In the genomic region with DNA sequence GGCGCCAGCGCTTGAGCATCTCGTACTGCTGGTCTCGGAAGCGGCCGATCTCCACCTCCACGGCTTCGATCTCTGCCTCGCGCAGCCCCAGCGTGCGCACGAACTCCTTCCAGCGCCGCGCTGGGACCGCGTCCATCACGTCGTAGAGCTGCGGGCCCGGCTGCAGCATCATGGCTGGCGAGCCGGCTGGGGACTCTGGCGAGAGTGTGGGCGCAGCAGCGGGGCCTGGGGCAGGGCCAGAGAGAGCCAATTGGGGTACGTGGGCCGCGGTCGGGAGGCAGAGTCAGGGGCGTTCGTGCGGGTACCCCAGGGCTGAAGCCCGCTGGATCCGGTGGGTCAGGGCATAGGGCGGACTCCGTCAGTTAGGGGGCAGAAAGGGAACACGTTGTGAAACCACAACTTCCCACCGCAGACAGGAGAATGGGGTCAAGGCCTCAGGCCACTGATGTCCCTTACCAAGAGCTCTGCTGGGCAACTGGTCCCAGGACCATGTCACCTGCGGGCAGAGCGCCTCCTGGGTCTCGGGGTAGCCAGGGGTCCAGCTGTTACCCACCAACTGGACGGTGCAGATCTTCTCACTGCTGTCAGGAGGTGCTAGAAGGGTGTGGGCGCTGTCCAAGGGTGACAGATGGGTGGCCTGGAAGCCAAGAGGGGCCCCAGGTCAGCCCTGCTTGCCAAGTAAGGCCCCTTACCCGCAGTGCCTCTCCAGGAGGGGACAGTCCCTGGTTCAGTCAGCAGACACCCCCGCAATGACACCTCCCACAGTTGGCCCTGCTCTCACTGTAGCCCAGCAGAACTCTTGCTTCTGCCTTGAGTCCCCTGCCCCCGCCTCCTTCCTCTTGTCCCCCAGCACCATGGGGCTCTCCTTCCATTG, we compare ENCODE assay signal across 17 cellular contexts. TPM values are rescaled to one million over a fixed set of nuclear protein-coding genes. Genes with fewer than 3 reads are reported as not detected.
DNase-seq lines count a peak whose midpoint lies in the region; ATAC-seq, FAIRE-seq and TF ChIP-seq lines count a peak whose summit lies in the region.
"Had no signal": no experiment of that assay in that cellular context is flagged by ENCODE, and none has a peak within 500 bp of the region (broad histone marks: within the 10 kb centered on the region; RNA-seq: fewer than 3 reads in every experiment).

No MANE protein-coding gene starts in this region.

- intact Hi-C loops in activated CD8-positive, alpha-beta T cell treated with anti-CD3 and anti-CD28 coated beads for 36 hours (cut with micrococcal nuclease): no loop called here

- no peaks in the 10 kb centered on the region for H3K79me1 ChIP-seq in H1 (ENCODE audit: low read depth, low read length)

- no peak overlapping the region for H3K56ac ChIP-seq in H1 (replicated peaks; ENCODE audit: insufficient read length, low read depth, low read length)

- H3K4ac ChIP-seq in H1 (replicated peaks; ENCODE audit: insufficient read length, low read depth, low read length): no peak overlapping the region

- H3K9ac ChIP-seq in H1 (replicated peaks in 1 of 4; ENCODE audit: extremely low read depth in 1 of 4, low read depth in 3 of 4, low read length in 3 of 4) (no peak overlapping the region), MM.1S (ENCODE audit: low read length) (no peak overlapping the region)
- H3K9ac ChIP-seq: neural progenitor cell had no signal

- peaks cover 0 to 6% (median 3%) of the 10 kb centered on the region in 4 experiments; a peak in 1 of 8 replicates for H3K36me3 ChIP-seq in H1 (ENCODE audit: control insufficient read depth in 2 of 4, insufficient read depth in 4 of 4, low read length in 3 of 4)
- H3K36me3 ChIP-seq in MM.1S (replicated peaks; ENCODE audit: insufficient read depth, low read length): no peaks in the 10 kb centered on the region
- H3K36me3 ChIP-seq: neural progenitor cell had no signal

- ATAC-seq in activated CD8-positive, alpha-beta T cell treated with anti-CD3 and anti-CD28 coated beads for 36 hours: no peak
- no peak for ATAC-seq in stimulated activated naive B cell treated with anti-CD40 and anti-IgM and Interleukin-4, amounts not matched to agents 10 μg/mL and 1 μg/mL and 100 μg/mL, for 72 hours (replicated peaks)

- peaks cover 49% of the 10 kb centered on the region for H3K4me1 Mint-ChIP-seq in activated CD8-positive, alpha-beta T cell treated with anti-CD3 and anti-CD28 coated beads for 36 hours (ENCODE audit: low read depth)
- H3K4me1 Mint-ChIP-seq in stimulated activated naive B cell treated with anti-CD40 and anti-IgM and Interleukin-4, amounts not matched to agents 10 μg/mL and 1 μg/mL and 100 μg/mL, for 72 hours: peaks cover 10 to 16% of the 10 kb centered on the region in 2 donors

- no peak for TF ChIP-seq CTCF in activated CD8-positive, alpha-beta T cell treated with anti-CD3 and anti-CD28 coated beads for 36 hours (IDR thresholded peaks at IDR 0.05)
- no peak for TF ChIP-seq CTCF in H1 (IDR thresholded peaks at IDR 0.05; ENCODE audit: control extremely low read depth in 1 of 3, insufficient read depth in 1 of 3, low read depth in 1 of 3, low read length in 3 of 3)
- no peak for TF ChIP-seq CTCF in MM.1S (IDR thresholded peaks at IDR 0.05; ENCODE audit: low read length)

- peak; percentile 34 for DNase-seq in stimulated activated naive CD4-positive, alpha-beta T cell treated with Interleukin-2 at 50 U/mL for 16 hours (lab: John Stamatoyannopoulos, UW)
- no peak for DNase-seq in stimulated activated naive CD4-positive, alpha-beta T cell (lab: John Stamatoyannopoulos, UW)
- peak; percentile 53 for DNase-seq in activated CD8-positive, alpha-beta T cell treated with anti-CD3 and anti-CD28 coated beads for 36 hours
- DNase-seq in H1 (ENCODE audit: low read depth in 1 of 2, low spot score in 2 of 2) (no peak), MM.1S (no peak)
- no peak for DNase-seq in activated CD4-positive, CD25-positive, alpha-beta regulatory T cell (lab: John Stamatoyannopoulos, UW)
- DNase-seq in stimulated activated naive B cell treated with anti-CD40 and anti-IgM and Interleukin-4, amounts not matched to agents 10 μg/mL and 1 μg/mL and 100 μg/mL, for 72 hours: no peak
- DNase-seq: brain microvascular endothelial cell, DMS 273 treated with DMSO at 0.1 percent for 48 hours, esophagus squamous epithelium, islet precursor cell, mesenchymal stem cell, NCI-H1930, NCI-H446 treated with DMSO at 0.1 percent for 48 hours, Right ventricle myocardium superior had no signal

- H3K4me2 ChIP-seq in H1 (ENCODE audit: insufficient read depth in 1 of 2, low read depth in 2 of 2, low read length in 2 of 2): no peak overlapping the region
- H3K4me2 ChIP-seq in MM.1S (ENCODE audit: low read depth, low read length): no peak overlapping the region
- H3K4me2 ChIP-seq: neural progenitor cell had no signal

- H2BK15ac ChIP-seq in H1 (ENCODE audit: low read length): no peak overlapping the region

- POLR2A ChIA-PET in activated CD8-positive, alpha-beta T cell treated with anti-CD3 and anti-CD28 coated beads for 36 hours (lab: Charles Lee): interaction anchor here (1.5 to 4.1 kb wide), 2 partner anchors 12 to 28 kb away, joined by 5 to 12 read pairs; partner anchors contain the start of gene PLEKHG5
- POLR2A ChIA-PET in H1 (lab: Charles Lee; ENCODE audit: partially characterized antibody): interaction anchor here (0.8 to 2.8 kb wide), 6 partner anchors 11 to 134 kb away, joined by 3 to 13 read pairs (median 3); no protein-coding TSS in a partner anchor

- H3K4me3 ChIP-seq in H1 (ENCODE audit: extremely low read depth in 1 of 4, insufficient read depth in 2 of 4, low read depth in 3 of 4, low read length in 4 of 4) (no peak overlapping the region), MM.1S (ENCODE audit: low read length) (no peak overlapping the region)
- H3K4me3 ChIP-seq: neural progenitor cell had no signal

- H3K27ac Mint-ChIP-seq in activated CD8-positive, alpha-beta T cell treated with anti-CD3 and anti-CD28 coated beads for 36 hours: peak overlapping the region; percentile 84
- H3K27ac Mint-ChIP-seq in stimulated activated naive B cell treated with anti-CD40 and anti-IgM and Interleukin-4, amounts not matched to agents 10 μg/mL and 1 μg/mL and 100 μg/mL, for 72 hours: no peak overlapping the region
- H3K27ac Mint-ChIP-seq: neural progenitor cell had no signal

- H3K9me3 ChIP-seq in H1 (ENCODE audit: insufficient read depth in 2 of 2, low read depth in 1 of 2, low read length in 1 of 2): no peaks in the 10 kb centered on the region
- no peaks in the 10 kb centered on the region for H3K9me3 ChIP-seq in MM.1S (replicated peaks; ENCODE audit: insufficient read depth, low read length)
- H3K9me3 ChIP-seq: esophagus squamous epithelium had no signal

- peaks cover 0 to 20% (median 14%) of the 10 kb centered on the region in 4 experiments; a peak in 5 of 7 replicates for H3K4me1 ChIP-seq in H1 (replicated peaks in 1 of 4; ENCODE audit: control insufficient read depth in 3 of 4, insufficient read depth in 4 of 4, low read length in 3 of 4)
- H3K4me1 ChIP-seq in MM.1S (ENCODE audit: low read length): no peaks in the 10 kb centered on the region

- no peak overlapping the region for H2BK5ac ChIP-seq in H1 (ENCODE audit: low read depth, low read length)

- TF ChIP-seq EP300 in H1 (IDR thresholded peaks at IDR 0.05; ENCODE audit: borderline replicate concordance in 1 of 2, low read depth in 2 of 2, low read length in 2 of 2): no peak

- peaks cover 5% of the 10 kb centered on the region for H3K27me3 Mint-ChIP-seq in activated CD8-positive, alpha-beta T cell treated with anti-CD3 and anti-CD28 coated beads for 36 hours
- peaks cover 51 to 75% of the 10 kb centered on the region in 2 donors for H3K27me3 Mint-ChIP-seq in stimulated activated naive B cell treated with anti-CD40 and anti-IgM and Interleukin-4, amounts not matched to agents 10 μg/mL and 1 μg/mL and 100 μg/mL, for 72 hours

- CTCF ChIA-PET in activated CD8-positive, alpha-beta T cell treated with anti-CD3 and anti-CD28 coated beads for 36 hours (lab: Charles Lee): interaction anchor here (0.9 to 1.2 kb wide), 4 partner anchors 14 to 24 kb away, joined by 3 to 6 read pairs (median 4); no protein-coding TSS in a partner anchor
- CTCF ChIA-PET in H1 (lab: Charles Lee; ENCODE audit: partially characterized antibody): interaction anchor here (0.6 to 6.1 kb wide), 14 partner anchors 9 to 63 kb away, joined by 3 to 31 read pairs (median 4); partner anchors contain the start of gene PLEKHG5

- H4K91ac ChIP-seq in H1 (replicated peaks; ENCODE audit: insufficient read length, low read length): no peak overlapping the region

- H3K4me3 Mint-ChIP-seq in activated CD8-positive, alpha-beta T cell treated with anti-CD3 and anti-CD28 coated beads for 36 hours: peak overlapping the region; percentile 24
- no peak overlapping the region for H3K4me3 Mint-ChIP-seq in stimulated activated naive B cell treated with anti-CD40 and anti-IgM and Interleukin-4, amounts not matched to agents 10 μg/mL and 1 μg/mL and 100 μg/mL, for 72 hours
- H3K4me3 Mint-ChIP-seq: neural progenitor cell had no signal

- TF ChIP-seq POLR2A in H1 (IDR thresholded peaks at IDR 0.05; ENCODE audit: control extremely low read depth in 1 of 2, low read depth in 2 of 2, low read length in 2 of 2): no peak

- no peaks in the 10 kb centered on the region for H3F3A ChIP-seq in MM.1S (ENCODE audit: insufficient read depth, low read length)

- no peak for FAIRE-seq in H1 (lab: Jason Lieb, UNC)
- FAIRE-seq: H54 had no signal

- H3K14ac ChIP-seq in H1 (ENCODE audit: insufficient read length): no peak overlapping the region

- no peaks in the 10 kb centered on the region for H3K9me2 ChIP-seq in MM.1S (replicated peaks; ENCODE audit: insufficient read depth, low read length)

- WGBS in H1 (ENCODE audit: extremely low coverage in 1 of 2, insufficient coverage in 1 of 2, insufficient read length in 1 of 2, insufficient replicate concordance in 2 of 2, low coverage in 1 of 2, low lambda C conversion rate in 2 of 2, missing lambda C conversion rate in 1 of 2), 2 experiments: 94% methylated on average over 44 of the region's 48 CpGs; no CpG with 5 or more reads in 1 of the 2 experiments

- no peak overlapping the region for H2BK120ac ChIP-seq in H1 (replicated peaks; ENCODE audit: low read depth, low read length)

- H4K20me1 ChIP-seq in H1 (replicated peaks in 1 of 2; ENCODE audit: control insufficient read depth in 1 of 2, insufficient read depth in 2 of 2, low read length in 2 of 2) (no peaks in the 10 kb centered on the region), MM.1S (ENCODE audit: insufficient read depth, low read length) (no peaks in the 10 kb centered on the region)

- H4K5ac ChIP-seq in H1 (ENCODE audit: insufficient read length, low read depth, low read length): no peak overlapping the region

- H4K8ac ChIP-seq in H1 (ENCODE audit: extremely low read depth, insufficient read depth, low read length): no peak overlapping the region

- H3K27me3 ChIP-seq in H1 (replicated peaks in 1 of 4; ENCODE audit: control insufficient read depth in 3 of 4, extremely low read depth in 1 of 4, insufficient read depth in 3 of 4, low read length in 3 of 4) (peaks cover 0 to 6% (median 3%) of the 10 kb centered on the region in 4 experiments; a peak in 3 of 7 replicates), MM.1S (replicated peaks; ENCODE audit: insufficient read depth, low read length) (peaks cover 86% of the 10 kb centered on the region)

- no peak overlapping the region for H2AK5ac ChIP-seq in H1 (ENCODE audit: low read depth, low read length)

- peaks cover 28% of the 10 kb centered on the region for H3K36me3 Mint-ChIP-seq in activated CD8-positive, alpha-beta T cell treated with anti-CD3 and anti-CD28 coated beads for 36 hours (ENCODE audit: low read depth)
- no peaks in the 10 kb centered on the region for H3K36me3 Mint-ChIP-seq in stimulated activated naive B cell treated with anti-CD40 and anti-IgM and Interleukin-4, amounts not matched to agents 10 μg/mL and 1 μg/mL and 100 μg/mL, for 72 hours

- no peak overlapping the region for H3K18ac ChIP-seq in H1 (ENCODE audit: extremely low read depth, low read length)

- no peak overlapping the region for H3K23ac ChIP-seq in H1 (ENCODE audit: insufficient read length)

- TF ChIP-seq RAD21 in H1 (IDR thresholded peaks at IDR 0.05 in 1 of 2, conservative IDR thresholded peaks at IDR 0.05 in 1 of 2; ENCODE audit: low read depth in 2 of 2, low read length in 2 of 2): no peak

- no peak overlapping the region for H2BK20ac ChIP-seq in H1 (ENCODE audit: low read length)

- H2BK12ac ChIP-seq in H1 (ENCODE audit: low read depth, low read length): no peak overlapping the region

- H3K79me2 ChIP-seq in H1 (ENCODE audit: control insufficient read depth in 1 of 2, insufficient read depth in 2 of 2, low read length in 2 of 2) (no peaks in the 10 kb centered on the region), MM.1S (ENCODE audit: low read length) (no peaks in the 10 kb centered on the region)

- no peaks in the 10 kb centered on the region; the same call in 1 of the 2 replicates for H3K23me2 ChIP-seq in H1 (ENCODE audit: low read depth, low read length)

- no peak overlapping the region for H3K27ac ChIP-seq in H1 (ENCODE audit: low read depth, low read length)
- no peak overlapping the region for H3K27ac ChIP-seq in MM.1S (ENCODE audit: low read length)
- H3K27ac ChIP-seq: brain microvascular endothelial cell, neural progenitor cell had no signal

- H2AFZ ChIP-seq in H1 (ENCODE audit: low read length) (no peak overlapping the region), MM.1S (ENCODE audit: low read length) (no peak overlapping the region)
- H2AFZ ChIP-seq: neural progenitor cell had no signal

- H3K9me3 Mint-ChIP-seq in activated CD8-positive, alpha-beta T cell treated with anti-CD3 and anti-CD28 coated beads for 36 hours: no peaks in the 10 kb centered on the region
- no peaks in the 10 kb centered on the region for H3K9me3 Mint-ChIP-seq in stimulated activated naive B cell treated with anti-CD40 and anti-IgM and Interleukin-4, amounts not matched to agents 10 μg/mL and 1 μg/mL and 100 μg/mL, for 72 hours
- H3K9me3 Mint-ChIP-seq: neural progenitor cell had no signal

RNA-seq across cellular contexts. Expression of gene TNFRSF25, which starts 4.2 kb away (rescaled TPM):
- total RNA-seq in activated CD8-positive, alpha-beta T cell treated with anti-CD3 and anti-CD28 coated beads for 36 hours: 10 to 100 TPM; 55.8 to 57.8 TPM
- total RNA-seq in H1 (2021; fragmentation: NEBNext Ultra II Directional; extraction: Animal tissue kit (Norgen Biotek cat#: 25700)): 9.3 and 10.7 TPM in 2 replicates
- polyA plus RNA-seq in H1 (2011; rRNA removed): 19.5 and 26.1 TPM in 2 replicates
- 20.6 TPM for polyA plus RNA-seq in H1 (2011; cell fraction: cytosol; rRNA removed)
- 116 TPM for polyA plus RNA-seq in H1 (2011; cell fraction: nucleus; rRNA removed)
- 7.8 to 20.0 TPM (median 18.8 TPM) in 4 replicates for polyA plus RNA-seq in H1 (2012, experiment 1 of 2)
- polyA plus RNA-seq in H1 (2012, experiment 2 of 2): 8.1 TPM
- 11.1 TPM for polyA plus RNA-seq in H1 (2013, experiment 1 of 2)
- 9.8 TPM for polyA plus RNA-seq in H1 (2013, experiment 2 of 2)
- 3.1 and 3.9 TPM in 2 replicates for polyA minus RNA-seq in H1 (2011; rRNA and poly(A)+ RNA removed)
- polyA minus RNA-seq in H1 (2011; cell fraction: cytosol; rRNA and poly(A)+ RNA removed): 4.1 TPM
- polyA minus RNA-seq in H1 (2011; cell fraction: nucleus; rRNA and poly(A)+ RNA removed): 9.6 TPM

RNA-seq across cellular contexts. Expression of gene PLEKHG5, which starts 29.7 kb away (rescaled TPM):
- 1 to 10 TPM; 1.7 to 1.8 TPM for total RNA-seq in activated CD8-positive, alpha-beta T cell treated with anti-CD3 and anti-CD28 coated beads for 36 hours
- 12.5 and 13.8 TPM in 2 replicates for total RNA-seq in H1 (2021; fragmentation: NEBNext Ultra II Directional; extraction: Animal tissue kit (Norgen Biotek cat#: 25700))
- 10.4 and 16.8 TPM in 2 replicates for polyA plus RNA-seq in H1 (2011; rRNA removed)
- polyA plus RNA-seq in H1 (2011; cell fraction: cytosol; rRNA removed): 12.2 TPM
- polyA plus RNA-seq in H1 (2011; cell fraction: nucleus; rRNA removed): 72.0 TPM
- polyA plus RNA-seq in H1 (2012, experiment 1 of 2): 8.2 to 19.5 TPM (median 15.5 TPM) in 4 replicates
- 7.7 TPM for polyA plus RNA-seq in H1 (2012, experiment 2 of 2)
- 12.4 TPM for polyA plus RNA-seq in H1 (2013, experiment 1 of 2)
- polyA plus RNA-seq in H1 (2013, experiment 2 of 2): 11.4 TPM
- 4.7 TPM in 2 replicates for polyA minus RNA-seq in H1 (2011; rRNA and poly(A)+ RNA removed)
- polyA minus RNA-seq in H1 (2011; cell fraction: cytosol; rRNA and poly(A)+ RNA removed): 6.5 TPM
- polyA minus RNA-seq in H1 (2011; cell fraction: nucleus; rRNA and poly(A)+ RNA removed): 14.6 TPM

RNA-seq across cellular contexts. Expression of gene ESPN, which starts 37.2 kb away (rescaled TPM):
- under 1 TPM; 0.83 to 0.99 TPM for total RNA-seq in activated CD8-positive, alpha-beta T cell treated with anti-CD3 and anti-CD28 coated beads for 36 hours
- total RNA-seq in H1 (2021; fragmentation: NEBNext Ultra II Directional; extraction: Animal tissue kit (Norgen Biotek cat#: 25700)): 14.8 and 16.3 TPM in 2 replicates
- polyA plus RNA-seq in H1 (2011; rRNA removed): 5.2 and 13.4 TPM in 2 replicates
- 9.6 TPM for polyA plus RNA-seq in H1 (2011; cell fraction: cytosol; rRNA removed)
- 22.5 TPM for polyA plus RNA-seq in H1 (2011; cell fraction: nucleus; rRNA removed)
- polyA plus RNA-seq in H1 (2012, experiment 1 of 2): 6.8 to 15.9 TPM (median 13.7 TPM) in 4 replicates
- 10.4 TPM for polyA plus RNA-seq in H1 (2012, experiment 2 of 2)
- polyA plus RNA-seq in H1 (2013, experiment 1 of 2): 14.0 TPM
- 14.1 TPM for polyA plus RNA-seq in H1 (2013, experiment 2 of 2)
- polyA minus RNA-seq in H1 (2011; rRNA and poly(A)+ RNA removed): 2.7 and 2.8 TPM in 2 replicates
- polyA minus RNA-seq in H1 (2011; cell fraction: cytosol; rRNA and poly(A)+ RNA removed): 11.9 TPM
- polyA minus RNA-seq in H1 (2011; cell fraction: nucleus; rRNA and poly(A)+ RNA removed): 8.3 TPM

RNA-seq across cellular contexts. Expression of gene HES2, which starts 42.1 kb away (rescaled TPM):
- total RNA-seq in activated CD8-positive, alpha-beta T cell treated with anti-CD3 and anti-CD28 coated beads for 36 hours: under 1 TPM in 1 of 2 experiments, not detected in 1; 0.29 TPM
- total RNA-seq in H1 (2021; fragmentation: NEBNext Ultra II Directional; extraction: Animal tissue kit (Norgen Biotek cat#: 25700)): 0.15 and 0.36 TPM in 2 replicates
- 0.53 and 0.86 TPM in 2 replicates for polyA plus RNA-seq in H1 (2011; rRNA removed)
- 0.78 TPM for polyA plus RNA-seq in H1 (2011; cell fraction: cytosol; rRNA removed)
- polyA plus RNA-seq in H1 (2011; cell fraction: nucleus; rRNA removed): 1.2 TPM
- 0.29 to 0.70 TPM (median 0.55 TPM) in 4 replicates for polyA plus RNA-seq in H1 (2012, experiment 1 of 2)
- polyA plus RNA-seq in H1 (2012, experiment 2 of 2): 0.18 TPM
- polyA plus RNA-seq in H1 (2013, experiment 1 of 2): 0.93 TPM
- polyA plus RNA-seq in H1 (2013, experiment 2 of 2): 1.2 TPM
- 0.41 and 1.3 TPM in 2 replicates for polyA minus RNA-seq in H1 (2011; rRNA and poly(A)+ RNA removed)
- not detected for polyA minus RNA-seq in H1 (2011; cell fraction: cytosol; rRNA and poly(A)+ RNA removed)
- polyA minus RNA-seq in H1 (2011; cell fraction: nucleus; rRNA and poly(A)+ RNA removed): 0.70 TPM
- total RNA-seq: Right ventricle myocardium superior had no signal

Comparison
In these comparisons a context has a peak if more than half of its experiments do, and no peak if none do; other contexts are left out.
1. DNase-seq: peak in stimulated activated naive CD4-positive, alpha-beta T cell treated with Interleukin-2 at 50 U/mL for 16 hours (single experiment) and activated CD8-positive, alpha-beta T cell treated with anti-CD3 and anti-CD28 coated beads for 36 hours (single experiment); none in stimulated activated naive CD4-positive, alpha-beta T cell (0 of 6), H1 (0 of 2), activated CD4-positive, CD25-positive, alpha-beta regulatory T cell (0 of 4), stimulated activated naive B cell treated with anti-CD40 and anti-IgM and Interleukin-4, amounts not matched to agents 10 μg/mL and 1 μg/mL and 100 μg/mL, for 72 hours (single experiment) and MM.1S (single experiment).